Comparison of ENCODE assay signal across 1 cellular context in genomic region chr5:136780518-136780917, GRCh38.
TF ChIP-seq lines count a peak whose summit lies in the region.

No MANE protein-coding gene starts in this region.

TF ChIP-seq in GM23338, 12 proteins besides CTCF, POLR2A, EP300 and RAD21 (continued from another document):
- TF ChIP-seq ZNF462 (CRISPR knock-in tag; IDR thresholded peaks at IDR 0.05), result no peak
- no peak for TF ChIP-seq ZNF331 (CRISPR knock-in tag; IDR thresholded peaks at IDR 0.05; ENCODE audit: low read depth)
- no peak for TF ChIP-seq JUNB (IDR thresholded peaks at IDR 0.05; ENCODE audit: unreplicated experiment)
- TF ChIP-seq EZH2phosphoT487 (IDR thresholded peaks at IDR 0.05; ENCODE audit: unreplicated experiment), result no peak
- TF ChIP-seq CREB1 (CRISPR knock-in tag; IDR thresholded peaks at IDR 0.05; ENCODE audit: low read depth), result no peak
